12 cellular contexts compared by ENCODE assay signal in genomic region chr6:127290391-127290963, GRCh38. TPM values are rescaled to one million over a fixed set of nuclear protein-coding genes. Genes with fewer than 3 reads are reported as not detected.
DNase-seq lines count a peak whose midpoint lies in the region; ATAC-seq and TF ChIP-seq lines count a peak whose summit lies in the region.
"Had no signal": no experiment of that assay in that cellular context is flagged by ENCODE, and none has a peak within 500 bp of the region (broad histone marks: within the 10 kb centered on the region; RNA-seq: fewer than 3 reads in every experiment).

No MANE protein-coding gene starts in this region.

- BruUV-seq in MCF 10A (replicated peaks; lab: Mats Ljungman, UMichigan), result no TSS peak

- H3K4me1 Mint-ChIP-seq in CD8-positive, alpha-beta T cell (ENCODE audit: low read depth), result peaks cover 42% of the 10 kb centered on the region
- H3K4me1 Mint-ChIP-seq in immature natural killer cell (peaks cover 18 to 59% of the 10 kb centered on the region in 2 donors), MCF 10A (ENCODE audit: insufficient read depth, unreplicated experiment) (no peaks in the 10 kb centered on the region)

- POLR2A ChIA-PET in CD8-positive, alpha-beta T cell (lab: Charles Lee), result interaction anchor here (2.0 kb wide), 1 partner anchor 24 kb away, joined by 5 read pairs; the partner anchor contains the start of gene RNF146
- POLR2A ChIA-PET in MCF 10A (lab: Yijun Ruan, JAX), result interaction anchor here (1.1 to 1.6 kb wide), 2 partner anchors 8 to 11 kb away, joined by 4 to 6 read pairs; no protein-coding TSS in a partner anchor

- no peaks in the 10 kb centered on the region for H3K4me1 ChIP-seq in CD8-positive, alpha-beta T cell (ENCODE audit: insufficient read depth, low read length)
- H3K4me1 ChIP-seq: BLaER1 had no signal

- no peak overlapping the region for H3K27ac ChIP-seq in CD8-positive, alpha-beta T cell (ENCODE audit: low read depth, low read length)
- H3K27ac ChIP-seq: BLaER1 had no signal

- H3K36me3 ChIP-seq in CD8-positive, alpha-beta T cell (ENCODE audit: insufficient read depth, low read length), result peaks cover 11% of the 10 kb centered on the region

- DNase-seq in CD8-positive, alpha-beta T cell, result no peak
- DNase-seq in immature natural killer cell (no peak), middle frontal gyrus (ENCODE audit: extremely low spot score, low spot score) (no peak), Ammon's horn (ENCODE audit: low spot score) (no peak), MCF 10A (ENCODE audit: unreplicated experiment) (no peak), HuH-7 (ENCODE audit: low spot score) (no peak)
- DNase-seq: left cardiac atrium, NCI-H510A, SHP77 treated with DMSO at 0.1 percent for 48 hours had no signal

- ATAC-seq in CD8-positive, alpha-beta T cell, result no peak
- ATAC-seq in GM21360 (IDR thresholded peaks at IDR 0.05; ENCODE audit: unreplicated experiment) (peak; percentile 54), HG03196 (IDR thresholded peaks at IDR 0.05; ENCODE audit: unreplicated experiment) (peak; percentile 39)
- ATAC-seq: left cardiac atrium had no signal

- CTCF ChIA-PET in CD8-positive, alpha-beta T cell (lab: Charles Lee), result interaction anchor here (1.4 to 1.6 kb wide), 2 partner anchors 10 to 24 kb away, joined by 5 to 6 read pairs; partner anchors contain the start of gene RNF146
- CTCF ChIA-PET in MCF 10A (lab: Yijun Ruan, JAX), result interaction anchor here (0.6 to 1.7 kb wide), 5 partner anchors 9 to 1298 kb away, joined by 3 to 10 read pairs (median 7); no protein-coding TSS in a partner anchor

- H3K9me3 Mint-ChIP-seq in CD8-positive, alpha-beta T cell, result no peaks in the 10 kb centered on the region
- H3K9me3 Mint-ChIP-seq in immature natural killer cell (no peaks in the 10 kb centered on the region), MCF 10A (ENCODE audit: unreplicated experiment) (no peaks in the 10 kb centered on the region)

- no peak overlapping the region for H3K4me3 ChIP-seq in CD8-positive, alpha-beta T cell (ENCODE audit: low read depth, low read length)
- H3K4me3 ChIP-seq: BLaER1 had no signal

- no peak for TF ChIP-seq CTCF in CD8-positive, alpha-beta T cell (IDR thresholded peaks at IDR 0.05)
- TF ChIP-seq CTCF in MCF 10A (IDR thresholded peaks at IDR 0.05; ENCODE audit: unreplicated experiment), result no peak

- peak overlapping the region; percentile 75 for H3K27ac Mint-ChIP-seq in CD8-positive, alpha-beta T cell
- H3K27ac Mint-ChIP-seq in immature natural killer cell (peak overlapping the region in 5 of 6 donors; percentile 41 to 71 (median 54)), MCF 10A (ENCODE audit: low read depth, unreplicated experiment) (no peak overlapping the region)

- H3K27me3 ChIP-seq in CD8-positive, alpha-beta T cell (ENCODE audit: insufficient read depth, low read length), result no peaks in the 10 kb centered on the region
- H3K27me3 ChIP-seq: BLaER1 had no signal

- no peaks in the 10 kb centered on the region for H3K9me3 ChIP-seq in CD8-positive, alpha-beta T cell (ENCODE audit: low read length)
- H3K9me3 ChIP-seq: BLaER1 had no signal

- intact Hi-C loops in CD8-positive, alpha-beta T cell (cut with DNase I, micrococcal nuclease), result no loop called here
- intact Hi-C loops in MCF 10A (cut with micrococcal nuclease), result no loop called here

- peaks cover 52% of the 10 kb centered on the region for H3K36me3 Mint-ChIP-seq in CD8-positive, alpha-beta T cell
- peaks cover 6 to 31% (median 6%) of the 10 kb centered on the region in 3 donors for H3K36me3 Mint-ChIP-seq in immature natural killer cell
- H3K36me3 Mint-ChIP-seq in MCF 10A (ENCODE audit: insufficient read depth, unreplicated experiment), result peaks cover 63% of the 10 kb centered on the region

- H3K27me3 Mint-ChIP-seq in CD8-positive, alpha-beta T cell (ENCODE audit: low read depth), result no peaks in the 10 kb centered on the region
- no peaks in the 10 kb centered on the region for H3K27me3 Mint-ChIP-seq in immature natural killer cell (ENCODE audit: low read depth in 3 of 3)
- H3K27me3 Mint-ChIP-seq in MCF 10A (ENCODE audit: insufficient read depth, unreplicated experiment), result no peaks in the 10 kb centered on the region

- no peak overlapping the region for H3K4me3 Mint-ChIP-seq in CD8-positive, alpha-beta T cell
- H3K4me3 Mint-ChIP-seq in immature natural killer cell (peak overlapping the region in 1 of 5 donors; percentile 46), MCF 10A (ENCODE audit: unreplicated experiment) (no peak overlapping the region)

RNA-seq across cellular contexts. Expression of gene RNF146, which starts 23.8 kb away (rescaled TPM):
- 1 to 10 TPM; 7.2 to 8.9 TPM for total RNA-seq in CD8-positive, alpha-beta T cell
- polyA plus RNA-seq in immature natural killer cell, result 10 to 100 TPM; 11.3 to 26.9 (median 25.1) TPM
- 42.0 and 42.4 TPM in 2 replicates for total RNA-seq in MCF 10A (2022)

RNA-seq across cellular contexts. Expression of gene ECHDC1, which starts 52.9 kb away (rescaled TPM):
- total RNA-seq in CD8-positive, alpha-beta T cell, result 1 to 10 TPM; 9.3 to 10.0 TPM
- 10 to 100 TPM; 54.6 to 65.7 (median 62.9) TPM for polyA plus RNA-seq in immature natural killer cell
- 60.4 and 70.7 TPM in 2 replicates for total RNA-seq in MCF 10A (2022)
